Comparison of ENCODE assay signal across 32 cellular contexts in the genomic region with DNA sequence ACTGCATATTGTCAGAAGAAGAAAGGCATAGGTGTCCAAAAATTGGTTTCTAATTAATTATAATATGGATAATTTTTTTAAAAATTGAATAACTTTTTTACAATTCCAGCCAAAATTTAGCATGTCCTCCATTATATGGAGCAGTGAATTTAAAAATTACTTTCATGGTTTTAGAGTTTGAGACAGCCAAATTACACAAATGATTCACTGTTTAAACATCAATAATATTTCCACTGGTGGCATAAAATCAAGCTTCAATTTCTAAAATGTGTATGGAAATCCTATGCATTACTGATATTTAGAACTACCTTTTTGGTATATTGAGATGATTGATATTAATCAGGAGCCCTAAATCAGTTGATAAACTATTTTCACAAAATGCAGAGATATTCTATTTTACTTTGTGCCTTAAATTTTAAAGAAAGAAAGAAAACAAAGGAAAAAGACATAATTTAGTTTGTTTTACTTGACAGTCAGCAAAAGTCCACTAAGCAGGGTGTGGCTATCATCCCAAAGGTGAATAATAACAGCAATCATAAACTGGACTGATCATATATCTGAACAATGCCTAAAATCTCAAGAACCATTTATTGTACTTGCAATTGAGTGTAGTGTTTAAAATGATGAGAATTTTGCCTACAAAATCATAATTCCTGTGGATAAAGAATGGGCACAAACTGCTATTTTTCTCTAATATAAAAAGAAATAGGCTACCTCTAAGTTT. TPM values are rescaled to one million over a fixed set of nuclear protein-coding genes. Genes with fewer than 3 reads are reported as not detected.
A peak's percentile ranks its signal among the peaks of the same experiment; 100 is the strongest.
DNase-seq lines count a peak whose midpoint lies in the region; ATAC-seq, FAIRE-seq and TF ChIP-seq lines count a peak whose summit lies in the region.
"Had no signal": no experiment of that assay in that cellular context is flagged by ENCODE, and none has a peak within 500 bp of the region (broad histone marks: within the 10 kb centered on the region; RNA-seq: fewer than 3 reads in every experiment).

No MANE protein-coding gene starts in this region.

- H3K27me3 Mint-ChIP-seq in activated CD8-positive, alpha-beta T cell treated with anti-CD3 and anti-CD28 coated beads, Interleukin-2, amount 10 ng/mL, durations not matched to agents 7 days and 5 days (ENCODE audit: low read depth) = no peaks in the 10 kb centered on the region
- H3K27me3 Mint-ChIP-seq: CD4-positive, alpha-beta memory T cell; CD4-positive, CD25-positive, alpha-beta regulatory T cell; CD8-positive, alpha-beta memory T cell had no signal

- H3K9me3 Mint-ChIP-seq in activated CD8-positive, alpha-beta T cell treated with anti-CD3 and anti-CD28 coated beads, Interleukin-2, amount 10 ng/mL, durations not matched to agents 7 days and 5 days (ENCODE audit: insufficient read depth) = no peaks in the 10 kb centered on the region

- H3K9ac ChIP-seq in PC-3 (ENCODE audit: low read length) = no peak overlapping the region
- no peak overlapping the region for H3K9ac ChIP-seq in smooth muscle cell (ENCODE audit: low read depth)
- H3K9ac ChIP-seq: BLaER1 had no signal

- H3K27ac Mint-ChIP-seq in activated CD8-positive, alpha-beta T cell treated with anti-CD3 and anti-CD28 coated beads, Interleukin-2, amount 10 ng/mL, durations not matched to agents 7 days and 5 days = no peak overlapping the region
- H3K27ac Mint-ChIP-seq: CD14-positive monocyte; CD4-positive, alpha-beta memory T cell; CD4-positive, CD25-positive, alpha-beta regulatory T cell; CD8-positive, alpha-beta memory T cell had no signal

- BruUV-seq in PC-3 (replicated peaks; lab: Mats Ljungman, UMichigan) = no TSS peak

- TF ChIP-seq CTCF in A549 (IDR thresholded peaks at IDR 0.05) = no peak
- no peak for TF ChIP-seq CTCF in PC-3 (conservative IDR thresholded peaks at IDR 0.05; ENCODE audit: low read depth, low read length)
- no peak for TF ChIP-seq CTCF in pancreas (IDR thresholded peaks at IDR 0.05)
- TF ChIP-seq CTCF in smooth muscle cell (IDR thresholded peaks at IDR 0.05; ENCODE audit: borderline replicate concordance, insufficient read depth, poor library complexity, severe bottlenecking) = no peak

- H3K36me3 ChIP-seq in PC-3 (ENCODE audit: low read depth, low read length) (no peaks in the 10 kb centered on the region), pancreas (no peaks in the 10 kb centered on the region), smooth muscle cell (ENCODE audit: low read depth) (peaks cover 4% of the 10 kb centered on the region)
- H3K36me3 ChIP-seq: BE2C, BLaER1 had no signal

- no peaks in the 10 kb centered on the region for H3K9me3 ChIP-seq in A549
- no peaks in the 10 kb centered on the region for H3K9me3 ChIP-seq in PC-3 (ENCODE audit: low read length)
- no peaks in the 10 kb centered on the region for H3K9me3 ChIP-seq in pancreas
- no peaks in the 10 kb centered on the region for H3K9me3 ChIP-seq in smooth muscle cell (replicated peaks; ENCODE audit: low read depth)
- H3K9me3 ChIP-seq: BE2C had no signal

- H3K4me3 Mint-ChIP-seq in activated CD8-positive, alpha-beta T cell treated with anti-CD3 and anti-CD28 coated beads, Interleukin-2, amount 10 ng/mL, durations not matched to agents 7 days and 5 days = no peak overlapping the region
- H3K4me3 Mint-ChIP-seq: CD14-positive monocyte; CD4-positive, alpha-beta memory T cell; CD4-positive, CD25-positive, alpha-beta regulatory T cell; CD8-positive, alpha-beta memory T cell had no signal

- H3K4me1 Mint-ChIP-seq in activated CD8-positive, alpha-beta T cell treated with anti-CD3 and anti-CD28 coated beads, Interleukin-2, amount 10 ng/mL, durations not matched to agents 7 days and 5 days (ENCODE audit: low read depth) = no peaks in the 10 kb centered on the region
- H3K4me1 Mint-ChIP-seq: CD14-positive monocyte; CD8-positive, alpha-beta memory T cell had no signal

- FAIRE-seq in A549 (lab: Jason Lieb, UNC) (peak; percentile 28), frontal cortex (lab: Jason Lieb, UNC) (peak; percentile 28), pancreas (lab: Jason Lieb, UNC) (peak; percentile 56)
- FAIRE-seq: GM12878, GM12892, GM18507 had no signal

- no peak overlapping the region for H3K27ac ChIP-seq in A549
- H3K27ac ChIP-seq in PC-3 (ENCODE audit: low read length) = peak overlapping the region; percentile 51
- no peak overlapping the region for H3K27ac ChIP-seq in pancreas
- H3K27ac ChIP-seq in smooth muscle cell (ENCODE audit: low read depth) = no peak overlapping the region
- H3K27ac ChIP-seq: 22Rv1, BLaER1 had no signal

- H3K4me1 ChIP-seq in A549 (peaks cover 5% of the 10 kb centered on the region; the same call in 1 of the 3 replicates), PC-3 (ENCODE audit: insufficient read depth, low read length) (peaks cover 27% of the 10 kb centered on the region), pancreas (no peaks in the 10 kb centered on the region), smooth muscle cell (ENCODE audit: low read depth) (no peaks in the 10 kb centered on the region)
- H3K4me1 ChIP-seq: BE2C, BLaER1 had no signal

- peaks cover 5% of the 10 kb centered on the region for H3K36me3 Mint-ChIP-seq in activated CD8-positive, alpha-beta T cell treated with anti-CD3 and anti-CD28 coated beads, Interleukin-2, amount 10 ng/mL, durations not matched to agents 7 days and 5 days (ENCODE audit: low read depth)
- H3K36me3 Mint-ChIP-seq: CD14-positive monocyte had no signal

- H4K20me1 ChIP-seq in PC-3 (ENCODE audit: low read length) = no peaks in the 10 kb centered on the region
- H4K20me1 ChIP-seq in smooth muscle cell (ENCODE audit: low read depth) = no peaks in the 10 kb centered on the region
- H4K20me1 ChIP-seq: BLaER1 had no signal

- POLR2A ChIA-PET in A549 (lab: Yijun Ruan, JAX) = no interaction called here
- POLR2A ChIA-PET in PC-3 (lab: Charles Lee; ENCODE audit: unreplicated experiment) = no interaction called here
- POLR2A ChIA-PET in activated CD8-positive, alpha-beta T cell treated with anti-CD3 and anti-CD28 coated beads, Interleukin-2, amount 10 ng/mL, durations not matched to agents 7 days and 5 days (lab: Charles Lee) = no interaction called here

- DNase-seq in A549 (ENCODE audit: low read depth in 1 of 2, low spot score in 1 of 2) (no peak), PC-3 (peak; percentile 55), frontal cortex (ENCODE audit: low spot score in 2 of 2) (no peak), pancreas (no peak), smooth muscle cell (lab: John Stamatoyannopoulos, UW; ENCODE audit: unreplicated experiment) (no peak)
- no peak for DNase-seq in activated CD8-positive, alpha-beta T cell treated with anti-CD3 and anti-CD28 coated beads, Interleukin-2, amount 10 ng/mL, durations not matched to agents 7 days and 5 days
- DNase-seq: ACHN; BE2C; C1 segment of cervical spinal cord; CD4-positive, alpha-beta memory T cell; CD4-positive, CD25-positive, alpha-beta regulatory T cell; CD8-positive, alpha-beta memory T cell; COR-L47; DMS 273 treated with DMSO at 0.1 percent for 48 hours; DMS153; DMS53; DMS79; DND-41; EL; GDM1 had no signal

- H3F3A ChIP-seq in PC-3 (ENCODE audit: low read length, unreplicated experiment) (no peaks in the 10 kb centered on the region), smooth muscle cell (ENCODE audit: low read depth) (no peaks in the 10 kb centered on the region)

- H3K4me3 ChIP-seq in A549 (no peak overlapping the region), PC-3 (ENCODE audit: low read length) (0 out of 2 replicates have a peak overlapping the region, but pooled peaks have one; percentile 3), pancreas (no peak overlapping the region), smooth muscle cell (no peak overlapping the region)
- H3K4me3 ChIP-seq: BLaER1, GM12878 had no signal

- TF ChIP-seq EP300 in A549 (IDR thresholded peaks at IDR 0.05) = no peak

- intact Hi-C loops in PC-3 (cut with micrococcal nuclease) = loop anchor here (1.0 to 10.0 kb wide), 4 partner anchors 97 to 351 kb away; no protein-coding TSS in a partner anchor
- intact Hi-C loops in pancreas (cut with DNase I) = no loop called here

- no peaks in the 10 kb centered on the region for H3K27me3 ChIP-seq in PC-3 (ENCODE audit: low read length)
- no peaks in the 10 kb centered on the region for H3K27me3 ChIP-seq in pancreas
- H3K27me3 ChIP-seq in smooth muscle cell (ENCODE audit: low read depth) = no peaks in the 10 kb centered on the region
- H3K27me3 ChIP-seq: BE2C, BLaER1 had no signal

- TF ChIP-seq RAD21 in A549 (conservative IDR thresholded peaks at IDR 0.05 in 1 of 2, IDR thresholded peaks at IDR 0.05 in 1 of 2) = no peak

- no peak for ATAC-seq in A549
- ATAC-seq in PC-3 = peak; percentile 90
- ATAC-seq in pancreas = no peak
- no peak for ATAC-seq in activated CD8-positive, alpha-beta T cell treated with anti-CD3 and anti-CD28 coated beads, Interleukin-2, amount 10 ng/mL, durations not matched to agents 7 days and 5 days
- no peak for ATAC-seq in HG03095 (IDR thresholded peaks at IDR 0.05; ENCODE audit: unreplicated experiment)
- ATAC-seq: GM12878 had no signal

- TF ChIP-seq POLR2A in A549 (IDR thresholded peaks at IDR 0.05; ENCODE audit: low read length) = no peak

- no peak overlapping the region for H2AFZ ChIP-seq in PC-3 (ENCODE audit: low read length)
- no peak overlapping the region for H2AFZ ChIP-seq in smooth muscle cell (ENCODE audit: low read depth)

- H3K79me2 ChIP-seq in PC-3 (ENCODE audit: low read length) = no peaks in the 10 kb centered on the region
- no peaks in the 10 kb centered on the region for H3K79me2 ChIP-seq in smooth muscle cell (ENCODE audit: low read depth)

- CTCF ChIA-PET in A549 (lab: Yijun Ruan, JAX) (no interaction called here), PC-3 (lab: Charles Lee) (no interaction called here)
- CTCF ChIA-PET in activated CD8-positive, alpha-beta T cell treated with anti-CD3 and anti-CD28 coated beads, Interleukin-2, amount 10 ng/mL, durations not matched to agents 7 days and 5 days (lab: Charles Lee) = no interaction called here

- H3K9me2 ChIP-seq in PC-3 (replicated peaks; ENCODE audit: low read length) = no peaks in the 10 kb centered on the region

- H3K4me2 ChIP-seq in A549 (peak overlapping the region; percentile 26; the same call in 1 of the 3 replicates), PC-3 (ENCODE audit: low read length) (peak overlapping the region; percentile 72), smooth muscle cell (no peak overlapping the region)
- H3K4me2 ChIP-seq: BLaER1 had no signal

TF ChIP-seq in A549, 52 proteins besides CTCF, POLR2A, EP300 and RAD21 (continues in another document):
- TF ChIP-seq CBX2 (IDR thresholded peaks at IDR 0.05; ENCODE audit: borderline replicate concordance, low read depth) = no peak

RNA-seq across cellular contexts. Expression of a gene that starts 34.2 kb away (rescaled TPM):
- not detected in 2 replicates for polyA plus RNA-seq in A549 (2011; rRNA removed)
- polyA plus RNA-seq in A549 (2012; cell fraction: cytosol; rRNA removed) = not detected in 2 replicates
- not detected in 2 replicates for polyA plus RNA-seq in A549 (2012; cell fraction: nucleus; rRNA removed)
- polyA plus RNA-seq in A549 (2017; fragmentation: RNase III; extraction: RNeasy Plus Mini Kit Qiagen cat#74134 plus additional on column Dnase treatment) = not detected in 3 replicates
- not detected in 2 replicates for polyA minus RNA-seq in A549 (2011; rRNA and poly(A)+ RNA removed)
- total RNA-seq in PC-3 (2014; rRNA removed) = not detected in 2 replicates
- not detected for total RNA-seq in frontal cortex
- total RNA-seq in pancreas = under 1 TPM in 4 of 6 donors, not detected in 2; 0.06 to 0.16 (median 0.09) TPM
- under 1 TPM in 1 of 2 donors, not detected in 1; 0.02 TPM for polyA plus RNA-seq in pancreas
- total RNA-seq in activated CD8-positive, alpha-beta T cell treated with anti-CD3 and anti-CD28 coated beads, Interleukin-2, amount 10 ng/mL, durations not matched to agents 7 days and 5 days = under 1 TPM; 0.34 to 0.47 TPM
- not detected in 2 replicates for total RNA-seq in smooth muscle cell
- polyA plus RNA-seq in smooth muscle cell = not detected in 2 replicates
- total RNA-seq: A172, A673, Daoy, G401, GM12878 had no signal
- polyA plus RNA-seq: AG04450, CD14-positive monocyte, GM12878 had no signal
